ENCODE assay signal across 7 cellular contexts in genomic region chr3:146503459-146504202, GRCh38. TPM values are rescaled to one million over a fixed set of nuclear protein-coding genes. Genes with fewer than 3 reads are reported as not detected.
DNase-seq lines count a peak whose midpoint lies in the region; ATAC-seq and TF ChIP-seq lines count a peak whose summit lies in the region.

No MANE protein-coding gene starts in this region.

- H3K27me3 Mint-ChIP-seq in neural crest cell (ENCODE audit: low read depth) = no peaks in the 10 kb centered on the region

- no peak for TF ChIP-seq POLR2A in ovary (IDR thresholded peaks at IDR 0.05)

- no peaks in the 10 kb centered on the region for H3K36me3 Mint-ChIP-seq in neural crest cell (ENCODE audit: low read depth)

- in situ Hi-C loops in astrocyte of the spinal cord (cut with HindIII; ENCODE audit: low sequenced_read_pairs) = no loop called here

- no peak for TF ChIP-seq RAD21 in Ishikawa (IDR thresholded peaks at IDR 0.05; ENCODE audit: low read depth)

- peaks cover 2% of the 10 kb centered on the region for H3K9me3 Mint-ChIP-seq in neural crest cell

- peaks cover 17% of the 10 kb centered on the region for H3K4me1 Mint-ChIP-seq in neural crest cell

- H3K9me3 ChIP-seq in ovary = no peaks in the 10 kb centered on the region

- H3K4me3 ChIP-seq in astrocyte of the spinal cord (ENCODE audit: low read depth, low read length) = no peak overlapping the region
- no peak overlapping the region for H3K4me3 ChIP-seq in ovary

- TF ChIP-seq CTCF in astrocyte of the spinal cord (IDR thresholded peaks at IDR 0.05; ENCODE audit: low read depth, low read length) (no peak), neural crest cell (conservative IDR thresholded peaks at IDR 0.05) (peak; percentile 39), ovary (IDR thresholded peaks at IDR 0.05) (no peak)

- H3K4me3 Mint-ChIP-seq in neural crest cell = no peak overlapping the region

- H3K36me3 ChIP-seq in ovary = no peaks in the 10 kb centered on the region

- DNase-seq in GOT3 (lab: John Stamatoyannopoulos, UW) (peak; percentile 44), astrocyte of the spinal cord (ENCODE audit: low read depth, low spot score) (peak; percentile 97), neural crest cell (ENCODE audit: low read depth, low spot score) (no peak), NCI-H1694 (lab: John Stamatoyannopoulos, UW) (no peak), ovary (no peak)

- no peaks in the 10 kb centered on the region for H3K27me3 ChIP-seq in ovary

- peak; percentile 96 for ATAC-seq in GM18508 (IDR thresholded peaks at IDR 0.05; ENCODE audit: insufficient read depth, unreplicated experiment)

- H3K27ac ChIP-seq in ovary = no peak overlapping the region

- H3K27ac Mint-ChIP-seq in neural crest cell (ENCODE audit: unreplicated experiment) = no peak overlapping the region

- WGBS in ovary, 3 donors = 78 to 91% (median 80%) methylated on average over 12 of the region's 12 CpGs

- intact Hi-C loops in ovary (cut with DNase I) = no loop called here

- TF ChIP-seq EP300 in Ishikawa (IDR thresholded peaks at IDR 0.05; ENCODE audit: borderline replicate concordance) = peak; percentile 34; the same call in 1 of the 2 replicates
- TF ChIP-seq EP300 in ovary (IDR thresholded peaks at IDR 0.05) = no peak

- H3K4me1 ChIP-seq in ovary (ENCODE audit: insufficient read depth) = no peaks in the 10 kb centered on the region

TF ChIP-seq in Ishikawa, 13 proteins besides CTCF, POLR2A, EP300 and RAD21:
- TF ChIP-seq TAF1 (IDR thresholded peaks at IDR 0.05; ENCODE audit: low read depth) = no peak
- no peak for TF ChIP-seq NFIC (IDR thresholded peaks at IDR 0.05)
- TF ChIP-seq TEAD4 (IDR thresholded peaks at IDR 0.05) = no peak
- TF ChIP-seq ZBTB7A (IDR thresholded peaks at IDR 0.05; ENCODE audit: low read depth) = no peak
- no peak for TF ChIP-seq USF1 (IDR thresholded peaks at IDR 0.05)
- no peak for TF ChIP-seq CREB1 (IDR thresholded peaks at IDR 0.05; ENCODE audit: low read depth)
- no peak for TF ChIP-seq EGR1 (IDR thresholded peaks at IDR 0.05)
- TF ChIP-seq MAX (IDR thresholded peaks at IDR 0.05) = no peak
- no peak for TF ChIP-seq REST (IDR thresholded peaks at IDR 0.05; ENCODE audit: low read depth)
- 0 out of 2 replicates have a peak, but pooled peaks have one; percentile 21 for TF ChIP-seq FOXM1 (IDR thresholded peaks at IDR 0.05; ENCODE audit: borderline replicate concordance, low read depth)
- no peak for TF ChIP-seq CEBPB (IDR thresholded peaks at IDR 0.05)
- TF ChIP-seq YY1 (IDR thresholded peaks at IDR 0.05; ENCODE audit: low read depth) = peak; percentile 57; the same call in 1 of the 2 replicates
- TF ChIP-seq TCF12 (IDR thresholded peaks at IDR 0.05; ENCODE audit: low read depth) = no peak

RNA-seq across cellular contexts. Expression of gene PLSCR2, which starts 34.3 kb away (rescaled TPM):
- total RNA-seq in neural crest cell (not detected in 2 replicates), ovary (under 1 TPM in 2 of 7 donors, not detected in 5; 0.27 to 0.35 TPM)
- polyA plus RNA-seq in ovary = not detected

RNA-seq across cellular contexts. Expression of gene PLSCR1, which starts 40.8 kb away (rescaled TPM):
- total RNA-seq in neural crest cell (27.5 and 29.8 TPM in 2 replicates), ovary (100 to 1,000 TPM in 5 of 7 donors, 10 to 100 TPM in 2; 74.4 to 156 (median 117) TPM)
- polyA plus RNA-seq in ovary = 10 to 100 TPM; 56.6 to 63.9 TPM

Comparison
In these comparisons a context has a peak if more than half of its experiments do, and no peak if none do; other contexts are left out.
1. DNase-seq: peak in GOT3 (single experiment) and astrocyte of the spinal cord (single experiment); none in neural crest cell (single experiment), NCI-H1694 (single experiment) and ovary (0 of 5).